25 cellular contexts compared by ENCODE assay signal in genomic region chr11:60847281-60847680, GRCh38. TPM values are rescaled to one million over a fixed set of nuclear protein-coding genes. Genes with fewer than 3 reads are reported as not detected.
A peak's percentile ranks its signal among the peaks of the same experiment; 100 is the strongest.
DNase-seq lines count a peak whose midpoint lies in the region; ATAC-seq, FAIRE-seq and TF ChIP-seq lines count a peak whose summit lies in the region.
"Had no signal": no experiment of that assay in that cellular context is flagged by ENCODE, and none has a peak within 500 bp of the region (broad histone marks: within the 10 kb centered on the region; RNA-seq: fewer than 3 reads in every experiment).

No MANE protein-coding gene starts in this region.

- H4K8ac ChIP-seq in mesendoderm (ENCODE audit: low read depth, low read length): no peak overlapping the region

- peaks cover 21% of the 10 kb centered on the region for H3K79me1 ChIP-seq in mesendoderm (ENCODE audit: low read length)

- H3K4ac ChIP-seq in mesendoderm (ENCODE audit: low read depth, low read length): no peak overlapping the region

- no peak overlapping the region for H3K4me3 ChIP-seq in astrocyte of the cerebellum (ENCODE audit: low read depth, low read length)
- no peak overlapping the region for H3K4me3 ChIP-seq in fibroblast of mammary gland (ENCODE audit: control insufficient read depth, low read depth, low read length)
- no peak overlapping the region for H3K4me3 ChIP-seq in small intestine (ENCODE audit: low read depth in 1 of 2, low read length in 2 of 2)
- no peak overlapping the region for H3K4me3 ChIP-seq in ascending aorta
- no peak overlapping the region for H3K4me3 ChIP-seq in mesendoderm (ENCODE audit: low read length)
- no peak overlapping the region for H3K4me3 ChIP-seq in gastrocnemius medialis
- H3K4me3 ChIP-seq: GM12878, K562 had no signal

- peak overlapping the region in 1 of 2 donors; percentile 0 for H3K27ac ChIP-seq in small intestine (ENCODE audit: low read depth in 1 of 2, low read length in 1 of 2)
- no peak overlapping the region for H3K27ac ChIP-seq in ascending aorta
- no peak overlapping the region for H3K27ac ChIP-seq in mesendoderm (ENCODE audit: low read depth, low read length)
- H3K27ac ChIP-seq in gastrocnemius medialis: no peak overlapping the region
- H3K27ac ChIP-seq: HL-60 had no signal

- no peak overlapping the region for H3K23ac ChIP-seq in mesendoderm (ENCODE audit: low read length)

- peaks cover 5 to 10% of the 10 kb centered on the region in 2 donors for H3K4me1 ChIP-seq in small intestine (ENCODE audit: control insufficient read depth in 2 of 2, insufficient read depth in 1 of 2, low read depth in 1 of 2, low read length in 1 of 2)
- H3K4me1 ChIP-seq in ascending aorta: peaks cover 12% of the 10 kb centered on the region in 2 donors
- peaks cover 11% of the 10 kb centered on the region for H3K4me1 ChIP-seq in mesendoderm (ENCODE audit: control insufficient read depth, low read depth, low read length)
- peaks cover 18 to 26% of the 10 kb centered on the region in 2 donors for H3K4me1 ChIP-seq in gastrocnemius medialis
- H3K4me1 ChIP-seq: BE2C had no signal

- WGBS in small intestine, 3 donors: 44 to 68% (median 61%) methylated on average over 13 of the region's 13 CpGs
- no CpG with 5 or more reads among the region's 13 CpGs for WGBS in mesendoderm (ENCODE audit: extremely low coverage, insufficient coverage, low lambda C conversion rate)

- FAIRE-seq in small intestine (lab: Jason Lieb, UNC): no peak
- FAIRE-seq: A204.1, GM12878, K562 had no signal

- H3K4me2 ChIP-seq in mesendoderm (ENCODE audit: low read length): no peak overlapping the region

- H3K27me3 ChIP-seq in small intestine (ENCODE audit: control insufficient read depth in 2 of 2, insufficient read depth in 2 of 2, low read length in 2 of 2) (no peaks in the 10 kb centered on the region), ascending aorta (no peaks in the 10 kb centered on the region), mesendoderm (ENCODE audit: insufficient read depth, low read length, poor library complexity) (no peaks in the 10 kb centered on the region), gastrocnemius medialis (no peaks in the 10 kb centered on the region)
- H3K27me3 ChIP-seq: BE2C had no signal

- peak; percentile 92 for DNase-seq in Daoy (ENCODE audit: low read depth)
- peak; percentile 67 for DNase-seq in astrocyte of the cerebellum (ENCODE audit: low read depth)
- peak; percentile 58 for DNase-seq in fibroblast of mammary gland (ENCODE audit: low read depth)
- peak; percentile 25 for DNase-seq in small intestine
- no peak for DNase-seq in ascending aorta (ENCODE audit: low spot score in 2 of 2)
- no peak for DNase-seq in mesendoderm
- no peak for DNase-seq in gastrocnemius medialis
- DNase-seq: ACHN; BE2C; Calu3; CD8-positive, alpha-beta T cell; DMS79 treated with DMSO at 0.1 percent for 48 hours; EL; GOT3; H7; HFFc6; IMR-90 had no signal

- no peak overlapping the region for H2BK5ac ChIP-seq in mesendoderm (ENCODE audit: low read length)

- peaks cover 2 to 7% of the 10 kb centered on the region in 2 donors for H3K36me3 ChIP-seq in small intestine (ENCODE audit: control insufficient read depth in 2 of 2, insufficient read depth in 2 of 2, low read length in 2 of 2)
- peaks cover 27 to 40% of the 10 kb centered on the region in 2 donors for H3K36me3 ChIP-seq in ascending aorta
- peaks cover 8% of the 10 kb centered on the region for H3K36me3 ChIP-seq in mesendoderm (ENCODE audit: control insufficient read depth, insufficient read depth, low read length)
- peaks cover 0 to 47% of the 10 kb centered on the region in 2 donors for H3K36me3 ChIP-seq in gastrocnemius medialis

- H2AK5ac ChIP-seq in mesendoderm (ENCODE audit: low read length): no peak overlapping the region

- H3K79me2 ChIP-seq in mesendoderm (ENCODE audit: control insufficient read depth, insufficient read depth, low read length): peaks cover 37% of the 10 kb centered on the region

- H2BK120ac ChIP-seq in mesendoderm (ENCODE audit: low read depth, low read length): no peak overlapping the region

- H2BK15ac ChIP-seq in mesendoderm (replicated peaks; ENCODE audit: low read depth): no peak overlapping the region

- no peak overlapping the region for H3K9ac ChIP-seq in mesendoderm (ENCODE audit: low read length)

- H4K5ac ChIP-seq in mesendoderm (ENCODE audit: low read length): no peak overlapping the region

- TF ChIP-seq POLR2A in gastrocnemius medialis (IDR thresholded peaks at IDR 0.05): no peak

- intact Hi-C loops in ascending aorta (cut with DNase I): no loop called here
- intact Hi-C loops in gastrocnemius medialis (cut with DNase I; ENCODE audit: low total_unique reads): no loop called here

- in situ Hi-C loops in astrocyte of the cerebellum (cut with HindIII; ENCODE audit: low sequenced_read_pairs) (no loop called here), gastrocnemius medialis (cut with MboI; ENCODE audit: low sequenced_read_pairs in 4 of 4) (loop anchor here (25.0 kb wide), 2 partner anchors 290 to 340 kb away; no protein-coding TSS in a partner anchor)

- H3K18ac ChIP-seq in mesendoderm (ENCODE audit: low read length): no peak overlapping the region

- TF ChIP-seq CTCF in astrocyte of the cerebellum (IDR thresholded peaks at IDR 0.05; ENCODE audit: low read depth, low read length, missing control alignments) (no peak), fibroblast of mammary gland (conservative IDR thresholded peaks at IDR 0.05; ENCODE audit: control insufficient read depth, insufficient read depth, low read depth, low read length) (no peak), ascending aorta (IDR thresholded peaks at IDR 0.05) (no peak), gastrocnemius medialis (IDR thresholded peaks at IDR 0.05 in 4 of 5, conservative IDR thresholded peaks at IDR 0.05 in 1 of 5) (no peak)

- H3K9me3 ChIP-seq in small intestine (ENCODE audit: control insufficient read depth, low read depth) (no peaks in the 10 kb centered on the region), ascending aorta (no peaks in the 10 kb centered on the region), gastrocnemius medialis (no peaks in the 10 kb centered on the region)
- H3K9me3 ChIP-seq: BE2C had no signal

- H3K56ac ChIP-seq in mesendoderm (ENCODE audit: low read length): no peak overlapping the region

- ATAC-seq in HG03439 (IDR thresholded peaks at IDR 0.05; ENCODE audit: unreplicated experiment) (no peak), gastrocnemius medialis (no peak)
- ATAC-seq: CD8-positive, alpha-beta T cell; GM12878; HCT116; K562 had no signal

RNA-seq across cellular contexts. Expression of gene CCDC86, which starts 5.4 kb away (rescaled TPM):
- total RNA-seq in Daoy (2014; rRNA removed; shearing (Covaris generic)): 16.0 and 17.7 TPM in 2 replicates
- 10 to 100 TPM; 10.5 to 23.7 (median 10.8) TPM for polyA plus RNA-seq in small intestine
- total RNA-seq in ascending aorta: 16.0 TPM
- polyA plus RNA-seq in mesendoderm (2013, experiment 1 of 2): 89.3 TPM
- polyA plus RNA-seq in mesendoderm (2013, experiment 2 of 2): 91.6 TPM
- 10 to 100 TPM; 23.8 to 36.2 (median 33.2) TPM for total RNA-seq in gastrocnemius medialis

RNA-seq across cellular contexts. Expression of gene PTGDR2, which starts 8.5 kb away (rescaled TPM):
- 0.06 TPM in 1 of 2 replicates, not detected in the other for total RNA-seq in Daoy (2014; rRNA removed; shearing (Covaris generic))
- 1 to 10 TPM in 2 of 3 donors, under 1 TPM in 1; 0.45 to 3.5 (median 3.2) TPM for polyA plus RNA-seq in small intestine
- total RNA-seq in ascending aorta: not detected
- polyA plus RNA-seq in mesendoderm (2013, experiment 1 of 2): 0.06 TPM
- 0.07 TPM for polyA plus RNA-seq in mesendoderm (2013, experiment 2 of 2)
- 1 to 10 TPM in 2 of 4 donors, under 1 TPM in 2; 0.40 to 4.3 (median 1.3) TPM for total RNA-seq in gastrocnemius medialis
- total RNA-seq: G401, HFFc6, HT1080 had no signal

RNA-seq across cellular contexts. Expression of gene ZP1, which starts 20.1 kb away (rescaled TPM):
- total RNA-seq in Daoy (2014; rRNA removed; shearing (Covaris generic)): not detected in 2 replicates
- 1 to 10 TPM in 1 of 3 donors, under 1 TPM in 1, not detected in 1; 0.33 to 2.7 TPM for polyA plus RNA-seq in small intestine
- total RNA-seq in ascending aorta: not detected
- polyA plus RNA-seq in mesendoderm (2013, experiment 1 of 2): not detected
- not detected for polyA plus RNA-seq in mesendoderm (2013, experiment 2 of 2)
- total RNA-seq in gastrocnemius medialis: not detected
- total RNA-seq: Calu3; CD8-positive, alpha-beta T cell; G401; GM12878; H7; K562 had no signal
- polyA plus RNA-seq: GM12878 had no signal

RNA-seq across cellular contexts. Expression of gene PRPF19, which starts 59.1 kb away (rescaled TPM):
- total RNA-seq in Daoy (2014; rRNA removed; shearing (Covaris generic)): 86.3 and 91.2 TPM in 2 replicates
- polyA plus RNA-seq in small intestine: 10 to 100 TPM; 47.9 to 99.8 (median 61.6) TPM
- total RNA-seq in ascending aorta: 61.6 TPM
- polyA plus RNA-seq in mesendoderm (2013, experiment 1 of 2): 124 TPM
- polyA plus RNA-seq in mesendoderm (2013, experiment 2 of 2): 124 TPM
- 10 to 100 TPM; 55.5 to 75.6 (median 71.9) TPM for total RNA-seq in gastrocnemius medialis

Comparison
In these comparisons a context has a peak if more than half of its experiments do, and no peak if none do; other contexts are left out.
1. DNase-seq: peak in Daoy (single experiment), astrocyte of the cerebellum (single experiment), fibroblast of mammary gland (single experiment) and small intestine (single experiment); none in ascending aorta (0 of 2), mesendoderm (single experiment) and gastrocnemius medialis (0 of 2).